In the genomic region with DNA sequence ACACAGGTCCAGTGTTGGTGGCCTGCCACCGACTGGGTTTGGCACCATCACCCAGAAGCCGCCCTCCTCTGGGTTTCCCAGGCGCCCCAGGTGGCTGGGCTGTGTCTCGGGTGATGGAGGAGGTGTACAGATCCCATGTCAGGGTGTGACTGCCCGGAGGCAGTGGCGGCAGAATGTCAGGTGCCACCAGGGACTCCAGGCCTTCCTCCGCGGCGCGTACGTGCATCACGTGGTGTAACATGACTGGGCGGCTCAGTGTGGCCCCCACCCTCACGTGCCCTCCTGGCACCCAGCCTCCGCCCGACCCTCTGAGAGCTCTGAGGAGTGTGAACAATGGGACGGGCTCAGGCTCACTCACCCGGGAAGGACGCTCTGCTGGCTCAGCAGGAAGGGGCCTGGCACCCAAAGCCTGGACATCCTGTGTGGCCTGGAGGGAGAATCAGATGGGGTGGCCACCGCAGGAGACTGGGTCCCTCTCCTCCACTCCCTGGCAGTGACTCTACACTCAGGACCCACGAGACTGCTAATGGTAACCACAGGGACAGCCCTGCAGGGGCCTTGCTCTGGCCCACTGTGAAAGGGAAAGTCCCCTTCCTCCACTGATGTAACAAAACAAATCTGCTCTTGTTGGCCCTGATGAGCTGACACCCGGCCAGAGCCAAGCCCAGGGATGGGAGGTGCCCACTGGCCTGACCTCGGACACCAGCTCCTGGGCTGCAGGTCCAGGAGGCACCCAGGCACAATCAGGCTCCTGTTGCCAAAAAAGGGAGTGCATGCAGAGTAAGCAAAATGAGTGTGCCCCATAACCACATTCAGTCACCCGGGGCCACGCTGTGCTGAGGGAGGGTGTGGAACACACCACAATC, we compare ENCODE assay signal across 1 cellular context.
TF ChIP-seq lines count a peak whose summit lies in the region.

No MANE protein-coding gene starts in this region.

TF ChIP-seq in liver, 16 proteins besides CTCF, POLR2A, EP300 and RAD21 (continued from another document):
- TF ChIP-seq, protein P1, sequence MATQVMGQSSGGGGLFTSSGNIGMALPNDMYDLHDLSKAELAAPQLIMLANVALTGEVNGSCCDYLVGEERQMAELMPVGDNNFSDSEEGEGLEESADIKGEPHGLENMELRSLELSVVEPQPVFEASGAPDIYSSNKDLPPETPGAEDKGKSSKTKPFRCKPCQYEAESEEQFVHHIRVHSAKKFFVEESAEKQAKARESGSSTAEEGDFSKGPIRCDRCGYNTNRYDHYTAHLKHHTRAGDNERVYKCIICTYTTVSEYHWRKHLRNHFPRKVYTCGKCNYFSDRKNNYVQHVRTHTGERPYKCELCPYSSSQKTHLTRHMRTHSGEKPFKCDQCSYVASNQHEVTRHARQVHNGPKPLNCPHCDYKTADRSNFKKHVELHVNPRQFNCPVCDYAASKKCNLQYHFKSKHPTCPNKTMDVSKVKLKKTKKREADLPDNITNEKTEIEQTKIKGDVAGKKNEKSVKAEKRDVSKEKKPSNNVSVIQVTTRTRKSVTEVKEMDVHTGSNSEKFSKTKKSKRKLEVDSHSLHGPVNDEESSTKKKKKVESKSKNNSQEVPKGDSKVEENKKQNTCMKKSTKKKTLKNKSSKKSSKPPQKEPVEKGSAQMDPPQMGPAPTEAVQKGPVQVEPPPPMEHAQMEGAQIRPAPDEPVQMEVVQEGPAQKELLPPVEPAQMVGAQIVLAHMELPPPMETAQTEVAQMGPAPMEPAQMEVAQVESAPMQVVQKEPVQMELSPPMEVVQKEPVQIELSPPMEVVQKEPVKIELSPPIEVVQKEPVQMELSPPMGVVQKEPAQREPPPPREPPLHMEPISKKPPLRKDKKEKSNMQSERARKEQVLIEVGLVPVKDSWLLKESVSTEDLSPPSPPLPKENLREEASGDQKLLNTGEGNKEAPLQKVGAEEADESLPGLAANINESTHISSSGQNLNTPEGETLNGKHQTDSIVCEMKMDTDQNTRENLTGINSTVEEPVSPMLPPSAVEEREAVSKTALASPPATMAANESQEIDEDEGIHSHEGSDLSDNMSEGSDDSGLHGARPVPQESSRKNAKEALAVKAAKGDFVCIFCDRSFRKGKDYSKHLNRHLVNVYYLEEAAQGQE (IDR thresholded peaks at IDR 0.05) = peak; percentile 81
- TF ChIP-seq EGR1 (IDR thresholded peaks at IDR 0.05; ENCODE audit: low read depth in 2 of 2) = no peak
- TF ChIP-seq YY1 (IDR thresholded peaks at IDR 0.05) = peak; percentile 95
- no peak for TF ChIP-seq HNF4G (IDR thresholded peaks at IDR 0.05)
- TF ChIP-seq FOXA1 (IDR thresholded peaks at IDR 0.05) = peak; percentile 48
- peak; percentile 90 to 95 for TF ChIP-seq RXRA (IDR thresholded peaks at IDR 0.05)
- TF ChIP-seq SP1 (IDR thresholded peaks at IDR 0.05) = peak; percentile 87
- TF ChIP-seq HNF4A (conservative IDR thresholded peaks at IDR 0.05) = peak; percentile 77 to 86
- peak; percentile 70 for TF ChIP-seq FOXA2 (IDR thresholded peaks at IDR 0.05)
- TF ChIP-seq, protein P2, sequence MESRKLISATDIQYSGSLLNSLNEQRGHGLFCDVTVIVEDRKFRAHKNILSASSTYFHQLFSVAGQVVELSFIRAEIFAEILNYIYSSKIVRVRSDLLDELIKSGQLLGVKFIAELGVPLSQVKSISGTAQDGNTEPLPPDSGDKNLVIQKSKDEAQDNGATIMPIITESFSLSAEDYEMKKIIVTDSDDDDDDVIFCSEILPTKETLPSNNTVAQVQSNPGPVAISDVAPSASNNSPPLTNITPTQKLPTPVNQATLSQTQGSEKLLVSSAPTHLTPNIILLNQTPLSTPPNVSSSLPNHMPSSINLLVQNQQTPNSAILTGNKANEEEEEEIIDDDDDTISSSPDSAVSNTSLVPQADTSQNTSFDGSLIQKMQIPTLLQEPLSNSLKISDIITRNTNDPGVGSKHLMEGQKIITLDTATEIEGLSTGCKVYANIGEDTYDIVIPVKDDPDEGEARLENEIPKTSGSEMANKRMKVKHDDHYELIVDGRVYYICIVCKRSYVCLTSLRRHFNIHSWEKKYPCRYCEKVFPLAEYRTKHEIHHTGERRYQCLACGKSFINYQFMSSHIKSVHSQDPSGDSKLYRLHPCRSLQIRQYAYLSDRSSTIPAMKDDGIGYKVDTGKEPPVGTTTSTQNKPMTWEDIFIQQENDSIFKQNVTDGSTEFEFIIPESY (IDR thresholded peaks at IDR 0.05) = peak; percentile 81
- peak in 1 of 2 donors; percentile 61 for TF ChIP-seq JUND (IDR thresholded peaks at IDR 0.05)
